1 cellular context compared by ENCODE assay signal in genomic region chr15:29970402-29970695, GRCh38.
TF ChIP-seq lines count a peak whose summit lies in the region.

No MANE protein-coding gene starts in this region.

TF ChIP-seq in WTC11, 78 proteins besides CTCF, POLR2A, EP300 and RAD21 (continued from another document):
- no peak for TF ChIP-seq HMGXB4 (CRISPR knock-in tag; IDR thresholded peaks at IDR 0.05)
- TF ChIP-seq ZSCAN18 (CRISPR knock-in tag; IDR thresholded peaks at IDR 0.05): no peak
- TF ChIP-seq SOX15 (CRISPR knock-in tag; IDR thresholded peaks at IDR 0.05): no peak
- TF ChIP-seq STAT6 (CRISPR knock-in tag; conservative IDR thresholded peaks at IDR 0.05; ENCODE audit: low read depth): no peak
- no peak for TF ChIP-seq USF1 (CRISPR knock-in tag; IDR thresholded peaks at IDR 0.05)
- TF ChIP-seq ZNF121 (CRISPR knock-in tag; IDR thresholded peaks at IDR 0.05): no peak
- no peak for TF ChIP-seq ZNF512 (CRISPR knock-in tag; IDR thresholded peaks at IDR 0.05; ENCODE audit: borderline replicate concordance)
- no peak for TF ChIP-seq ELF4 (CRISPR knock-in tag; IDR thresholded peaks at IDR 0.05; ENCODE audit: low read depth)
- TF ChIP-seq GABPB1 (CRISPR knock-in tag; IDR thresholded peaks at IDR 0.05): no peak
- no peak for TF ChIP-seq ZNF232 (CRISPR knock-in tag; IDR thresholded peaks at IDR 0.05)
- no peak for TF ChIP-seq ZNF138 (CRISPR knock-in tag; conservative IDR thresholded peaks at IDR 0.05)
- TF ChIP-seq RORB (CRISPR knock-in tag; IDR thresholded peaks at IDR 0.05): no peak
- TF ChIP-seq ATF3 (CRISPR knock-in tag; conservative IDR thresholded peaks at IDR 0.05): no peak
- TF ChIP-seq TEAD4 (CRISPR knock-in tag; IDR thresholded peaks at IDR 0.05): no peak
